In genomic region chr3:57199895-57200297, GRCh38 we compare ENCODE assay signal across 1 cellular context.
TF ChIP-seq lines count a peak whose summit lies in the region.

TSS of gene HESX1 (minus strand) at chr3:57199978. CDS start at chr3:57199918, 60 bp downstream.

TF ChIP-seq in GM12878, 131 proteins besides CTCF, POLR2A, EP300 and RAD21 (continued from another document):
- TF ChIP-seq PRDM15 (CRISPR knock-in tag; IDR thresholded peaks at IDR 0.05) (no peak), SRF (IDR thresholded peaks at IDR 0.05; ENCODE audit: low read depth in 2 of 2, low read length in 2 of 2) (no peak), ZBTB11 (CRISPR knock-in tag; IDR thresholded peaks at IDR 0.05) (no peak)
